In genomic region chr5:150317048-150318003, GRCh38 we compare ENCODE assay signal across 9 cellular contexts. TPM values are rescaled to one million over a fixed set of nuclear protein-coding genes. Genes with fewer than 3 reads are reported as not detected.
DNase-seq lines count a peak whose midpoint lies in the region; ATAC-seq and TF ChIP-seq lines count a peak whose summit lies in the region.
"Had no signal": no experiment of that assay in that cellular context is flagged by ENCODE, and none has a peak within 500 bp of the region (broad histone marks: within the 10 kb centered on the region; RNA-seq: fewer than 3 reads in every experiment).

No MANE protein-coding gene starts in this region.

- RAD21 ChIA-PET in HCT116 (lab: Charles Lee; ENCODE audit: low non-redundant PET in 1 of 2, low total read pairs in 2 of 2, uncharacterized antibody in 2 of 2, unreplicated experiment in 2 of 2): no interaction called here

- H3K9ac ChIP-seq in HCT116 (ENCODE audit: low read length): peak overlapping the region; percentile 36

- CTCF ChIA-PET in HCT116 (lab: Charles Lee): interaction anchor here (1.6 kb wide), 1 partner anchor 34 kb away, joined by 4 read pairs; no protein-coding TSS in a partner anchor

- no peak for TF ChIP-seq RAD21 in HCT116 (IDR thresholded peaks at IDR 0.05; ENCODE audit: low read depth)

- no peak overlapping the region for H2AFZ ChIP-seq in ACC112 (ENCODE audit: low read length, unreplicated experiment)
- H2AFZ ChIP-seq in HCT116 (ENCODE audit: low read depth, low read length, poor library complexity, severe bottlenecking): no peak overlapping the region

- no peaks in the 10 kb centered on the region for H3K9me3 ChIP-seq in HCT116 (ENCODE audit: control insufficient read depth in 1 of 2, insufficient read depth in 1 of 2, low read depth in 1 of 2, low read length in 2 of 2)
- no peaks in the 10 kb centered on the region for H3K9me3 ChIP-seq in Peyer's patch

- TF ChIP-seq POLR2A in HCT116 (IDR thresholded peaks at IDR 0.05; ENCODE audit: borderline replicate concordance, extremely low read depth, insufficient read depth, insufficient read length): no peak
- no peak for TF ChIP-seq POLR2A in Peyer's patch (IDR thresholded peaks at IDR 0.05)

- H3K79me2 ChIP-seq in ACC112 (ENCODE audit: control insufficient read depth, insufficient read depth, low read length, unreplicated experiment) (no peaks in the 10 kb centered on the region), HCT116 (ENCODE audit: insufficient read depth, low read length) (no peaks in the 10 kb centered on the region)

- DNase-seq in HCT116 (ENCODE audit: low read depth, low spot score): peak; percentile 67
- peak; percentile 100 for DNase-seq in amniotic epithelial cell (ENCODE audit: low read depth)
- peak; percentile 38 for DNase-seq in left kidney (ENCODE audit: low read depth, low spot score)
- no peak for DNase-seq in RPMI8226
- no peak for DNase-seq in GM10266 (ENCODE audit: extremely low spot score)
- no peak for DNase-seq in Peyer's patch
- DNase-seq: activated CD4-positive, alpha-beta T cell treated with anti-CD3 and anti-CD28 coated beads for 1 hour had no signal

- H3K27ac ChIP-seq in ACC112 (ENCODE audit: low read depth, low read length) (peak overlapping the region; percentile 90), HCT116 (ENCODE audit: low read depth, low read length) (peak overlapping the region; percentile 30; the same call in 1 of the 2 replicates), Peyer's patch (peak overlapping the region in 1 of 4 donors; percentile 18)

- H3K4me1 ChIP-seq in ACC112 (ENCODE audit: control insufficient read depth, insufficient read depth, low read length, unreplicated experiment) (peaks cover 56% of the 10 kb centered on the region), HCT116 (ENCODE audit: control insufficient read depth in 1 of 2, insufficient read depth in 2 of 2, low read length in 2 of 2) (peaks cover 16 to 54% of the 10 kb centered on the region in 2 experiments), Peyer's patch (no peaks in the 10 kb centered on the region)

- TF ChIP-seq CTCF in HCT116 (IDR thresholded peaks at IDR 0.05 in 2 of 3, conservative IDR thresholded peaks at IDR 0.05 in 1 of 3; ENCODE audit: borderline replicate concordance in 1 of 3, insufficient read depth in 1 of 3, low read depth in 2 of 3, low read length in 2 of 3) (no peak), GM10266 (IDR thresholded peaks at IDR 0.05; ENCODE audit: control insufficient read depth, insufficient read depth, low read depth, missing control alignments) (no peak), Peyer's patch (IDR thresholded peaks at IDR 0.05) (no peak)

- no peaks in the 10 kb centered on the region for H3K9me2 ChIP-seq in HCT116 (ENCODE audit: insufficient read depth)

- no peaks in the 10 kb centered on the region for H4K20me1 ChIP-seq in HCT116 (ENCODE audit: insufficient read depth)

- peak overlapping the region; percentile 69 for H3K4me2 ChIP-seq in HCT116 (ENCODE audit: low read length)

- no peaks in the 10 kb centered on the region for H3K36me3 ChIP-seq in ACC112 (ENCODE audit: insufficient read depth, low read length)
- H3K36me3 ChIP-seq in HCT116 (ENCODE audit: control insufficient read depth in 1 of 2, insufficient read depth in 2 of 2, low read length in 2 of 2): no peaks in the 10 kb centered on the region
- H3K36me3 ChIP-seq in Peyer's patch: no peaks in the 10 kb centered on the region

- H3K4me3 ChIP-seq in ACC112 (ENCODE audit: low read depth, low read length) (no peak overlapping the region), HCT116 (replicated peaks in 1 of 2; ENCODE audit: low read depth in 1 of 2, low read length in 2 of 2) (peak overlapping the region in 1 of 2 experiments; percentile 25; a peak in 2 of 4 replicates), Peyer's patch (no peak overlapping the region)

- intact Hi-C loops in HCT116 (cut with micrococcal nuclease): no loop called here

- no peaks in the 10 kb centered on the region for H3K27me3 ChIP-seq in ACC112 (ENCODE audit: insufficient read depth, low read length)
- no peaks in the 10 kb centered on the region for H3K27me3 ChIP-seq in HCT116 (ENCODE audit: insufficient read depth, low read length)
- no peaks in the 10 kb centered on the region for H3K27me3 ChIP-seq in Peyer's patch

- ATAC-seq in HCT116 (peak; percentile 95), GM18502 (IDR thresholded peaks at IDR 0.05; ENCODE audit: poor library complexity, unreplicated experiment) (no peak)

- POLR2A ChIA-PET in HCT116 (lab: Charles Lee): no interaction called here

- BruUV-seq in HCT116 (replicated peaks; lab: Mats Ljungman, UMichigan): no TSS peak

TF ChIP-seq in HCT116, 20 proteins besides CTCF, POLR2A, EP300 and RAD21 (continues in another document):
- 0 out of 2 replicates have a peak, but pooled peaks have one; percentile 18 for TF ChIP-seq POLR2AphosphoS5 (IDR thresholded peaks at IDR 0.05; ENCODE audit: low read depth, low read length)
- no peak for TF ChIP-seq EZH2phosphoT487 (IDR thresholded peaks at IDR 0.05; ENCODE audit: borderline replicate concordance)
- TF ChIP-seq FOSL1 (IDR thresholded peaks at IDR 0.05; ENCODE audit: low read depth): peak; percentile 99
- peak; percentile 72 for TF ChIP-seq TCF7L2 (IDR thresholded peaks at IDR 0.05; ENCODE audit: borderline replicate concordance, extremely low read depth, insufficient read depth, insufficient read length)
- TF ChIP-seq ZNF274 (IDR thresholded peaks at IDR 0.05; ENCODE audit: low read depth, low read length): no peak
- TF ChIP-seq ZBTB33 (IDR thresholded peaks at IDR 0.05; ENCODE audit: extremely low read depth, insufficient replicate concordance, low read length): peak; percentile 30
- no peak for TF ChIP-seq ELF1 (IDR thresholded peaks at IDR 0.05; ENCODE audit: borderline replicate concordance, low read depth)
- no peak for TF ChIP-seq REST (IDR thresholded peaks at IDR 0.05; ENCODE audit: low read depth)
- peak; percentile 98 for TF ChIP-seq JUND (IDR thresholded peaks at IDR 0.05)
- TF ChIP-seq SIN3A (IDR thresholded peaks at IDR 0.05; ENCODE audit: low read depth): no peak
- TF ChIP-seq MAX (IDR thresholded peaks at IDR 0.05): peak; percentile 65; the same call in 1 of the 2 replicates
- TF ChIP-seq CEBPB (IDR thresholded peaks at IDR 0.05; ENCODE audit: low read depth): no peak
- no peak for TF ChIP-seq EZH2 (IDR thresholded peaks at IDR 0.05)
- peak; percentile 94 for TF ChIP-seq SP1 (IDR thresholded peaks at IDR 0.05; ENCODE audit: low read depth)
- TF ChIP-seq CBX3 (IDR thresholded peaks at IDR 0.05; ENCODE audit: low read depth): peak; percentile 90
- no peak; the same call in 1 of the 2 replicates for TF ChIP-seq ATF3 (IDR thresholded peaks at IDR 0.05)
- TF ChIP-seq ZFX (IDR thresholded peaks at IDR 0.05): no peak

RNA-seq across cellular contexts. Expression of gene ARSI, which starts 14.6 kb away (rescaled TPM):
- total RNA-seq in HCT116 (2021; ENCODE audit: unreplicated experiment): 0.07 TPM
- polyA plus RNA-seq in HCT116 (2012): 0.04 and 0.05 TPM in 2 replicates
- total RNA-seq in Peyer's patch: not detected

RNA-seq across cellular contexts. Expression of gene CAMK2A, which starts 27.8 kb away (rescaled TPM):
- total RNA-seq in HCT116 (2021; ENCODE audit: unreplicated experiment) (not detected), Peyer's patch (1 to 10 TPM in 1 of 4 donors, not detected in 3; 1.2 TPM)
- not detected in 2 replicates for polyA plus RNA-seq in HCT116 (2012)

RNA-seq across cellular contexts. Expression of gene TCOF1, which starts 40.2 kb away (rescaled TPM):
- total RNA-seq in HCT116 (2021; ENCODE audit: unreplicated experiment) (94.7 TPM), Peyer's patch (10 to 100 TPM; 19.4 to 85.0 (median 28.2) TPM)
- polyA plus RNA-seq in HCT116 (2012): 43.7 and 48.4 TPM in 2 replicates

Comparison
In these comparisons a context has a peak if more than half of its experiments do, and no peak if none do; other contexts are left out.
1. DNase-seq: peak in HCT116 (single experiment), amniotic epithelial cell (single experiment) and left kidney (single experiment); none in RPMI8226 (single experiment), GM10266 (single experiment) and Peyer's patch (0 of 3).